17 cellular contexts compared by ENCODE assay signal in genomic region chr19:33903489-33903850, GRCh38.
DNase-seq lines count a peak whose midpoint lies in the region; ATAC-seq and TF ChIP-seq lines count a peak whose summit lies in the region.
"Had no signal": no experiment of that assay in that cellular context is flagged by ENCODE, and none has a peak within 500 bp of the region (broad histone marks: within the 10 kb centered on the region; RNA-seq: fewer than 3 reads in every experiment).

No MANE protein-coding gene starts in this region.

- no peaks in the 10 kb centered on the region for H3K79me2 ChIP-seq in neural progenitor cell (ENCODE audit: low read depth)

- H3K27ac ChIP-seq in body of pancreas (peak overlapping the region; percentile 79 to 98 (median 92)), neural progenitor cell (no peak overlapping the region)
- H3K27ac ChIP-seq: BLaER1, C4-2B, GM23248 had no signal

- no peaks in the 10 kb centered on the region for H4K20me1 ChIP-seq in neural progenitor cell (ENCODE audit: low read depth)
- H4K20me1 ChIP-seq: BLaER1 had no signal

- peaks cover 27% of the 10 kb centered on the region for H3K4me1 Mint-ChIP-seq in neural progenitor cell

- intact Hi-C loops in body of pancreas (cut with DNase I): no loop called here

- H3K27me3 ChIP-seq in body of pancreas: no peaks in the 10 kb centered on the region
- peaks cover 48% of the 10 kb centered on the region for H3K27me3 ChIP-seq in neural progenitor cell

- H3K36me3 ChIP-seq in body of pancreas (replicated peaks in 1 of 2; ENCODE audit: insufficient read depth in 1 of 2, low read depth in 2 of 2) (no peaks in the 10 kb centered on the region), neural progenitor cell (no peaks in the 10 kb centered on the region)
- H3K36me3 ChIP-seq: BLaER1 had no signal

- 46 to 57% methylated on average over 9 of the region's 9 CpGs for WGBS in body of pancreas, 2 donors

- H3F3A ChIP-seq in neural progenitor cell (ENCODE audit: low read depth): peaks cover 35% of the 10 kb centered on the region

- no peak overlapping the region for H3K27ac Mint-ChIP-seq in neural progenitor cell
- H3K27ac Mint-ChIP-seq: B cell; CD4-positive, CD25-positive, alpha-beta regulatory T cell; CD8-positive, alpha-beta T cell; H9 had no signal

- DNase-seq in NCI-H82 (lab: John Stamatoyannopoulos, UW) (peak; percentile 92), body of pancreas (peak in 3 of 4 donors; percentile 20 to 40 (median 29)), neural progenitor cell (ENCODE audit: low spot score) (no peak), GOT3 (lab: John Stamatoyannopoulos, UW) (no peak)
- no peak for DNase-seq in stimulated activated CD4-positive, alpha-beta T cell treated with anti-CD3 and anti-CD28 coated beads, Interleukin-4, amount 100 ng/mL, for 4 hours
- DNase-seq in activated effector memory CD4-positive, alpha-beta T cell treated with anti-CD3 and anti-CD28 coated beads, Interleukin-2, amount 50 U/mL, for 16 hours: no peak
- no peak for DNase-seq in stimulated activated CD4-positive, alpha-beta T cell treated with anti-CD3 and anti-CD28 coated beads, Interleukin-4, amount 100 ng/mL, for 24 hours
- DNase-seq: Caco-2; CD4-positive, CD25-positive, alpha-beta regulatory T cell; CD8-positive, alpha-beta T cell; DMS153; DND-41; GM23248; H9 had no signal

- H3K4me1 ChIP-seq in body of pancreas: peaks cover 66% of the 10 kb centered on the region
- H3K4me1 ChIP-seq in neural progenitor cell: peaks cover 22% of the 10 kb centered on the region

- H3K9me3 Mint-ChIP-seq in neural progenitor cell: peaks cover 12% of the 10 kb centered on the region

- H3K9me3 ChIP-seq in body of pancreas: no peaks in the 10 kb centered on the region
- peaks cover 3% of the 10 kb centered on the region for H3K9me3 ChIP-seq in neural progenitor cell (ENCODE audit: low read depth)

- H3K9ac ChIP-seq in neural progenitor cell: no peak overlapping the region
- H3K9ac ChIP-seq: BLaER1, GM23248 had no signal

- no peak overlapping the region for H2AFZ ChIP-seq in neural progenitor cell (replicated peaks)
- H2AFZ ChIP-seq: GM23248 had no signal

- H3K36me3 Mint-ChIP-seq in neural progenitor cell: no peaks in the 10 kb centered on the region
- H3K36me3 Mint-ChIP-seq: CD4-positive, CD25-positive, alpha-beta regulatory T cell; CD8-positive, alpha-beta T cell had no signal

- H3K4me3 ChIP-seq in body of pancreas (no peak overlapping the region), neural progenitor cell (no peak overlapping the region)
- H3K4me3 ChIP-seq: BLaER1, GM23248 had no signal

- TF ChIP-seq CTCF in body of pancreas (IDR thresholded peaks at IDR 0.05): no peak
- no peak for TF ChIP-seq CTCF in neural progenitor cell (IDR thresholded peaks at IDR 0.05)

- ATAC-seq in body of pancreas: no peak
- ATAC-seq: CD8-positive, alpha-beta T cell had no signal

- no peak overlapping the region for H3K4me3 Mint-ChIP-seq in neural progenitor cell
- H3K4me3 Mint-ChIP-seq: B cell; CD4-positive, CD25-positive, alpha-beta regulatory T cell; CD8-positive, alpha-beta T cell; H9 had no signal

- peaks cover 18% of the 10 kb centered on the region for H3K27me3 Mint-ChIP-seq in neural progenitor cell (ENCODE audit: insufficient read depth, low read depth)

- TF ChIP-seq POLR2A in body of pancreas (IDR thresholded peaks at IDR 0.05): no peak

- H3K4me2 ChIP-seq in neural progenitor cell: peak overlapping the region; percentile 98

Comparison
In these comparisons a context has a peak if more than half of its experiments do, and no peak if none do; other contexts are left out.
1. DNase-seq: peak in NCI-H82 (single experiment) and body of pancreas (3 of 4); none in neural progenitor cell (single experiment), stimulated activated CD4-positive, alpha-beta T cell treated with anti-CD3 and anti-CD28 coated beads, Interleukin-4, amount 100 ng/mL, for 4 hours (0 of 2), GOT3 (single experiment), activated effector memory CD4-positive, alpha-beta T cell treated with anti-CD3 and anti-CD28 coated beads, Interleukin-2, amount 50 U/mL, for 16 hours (single experiment) and stimulated activated CD4-positive, alpha-beta T cell treated with anti-CD3 and anti-CD28 coated beads, Interleukin-4, amount 100 ng/mL, for 24 hours (single experiment).